Comparison of ENCODE assay signal across 8 cellular contexts in the genomic region with DNA sequence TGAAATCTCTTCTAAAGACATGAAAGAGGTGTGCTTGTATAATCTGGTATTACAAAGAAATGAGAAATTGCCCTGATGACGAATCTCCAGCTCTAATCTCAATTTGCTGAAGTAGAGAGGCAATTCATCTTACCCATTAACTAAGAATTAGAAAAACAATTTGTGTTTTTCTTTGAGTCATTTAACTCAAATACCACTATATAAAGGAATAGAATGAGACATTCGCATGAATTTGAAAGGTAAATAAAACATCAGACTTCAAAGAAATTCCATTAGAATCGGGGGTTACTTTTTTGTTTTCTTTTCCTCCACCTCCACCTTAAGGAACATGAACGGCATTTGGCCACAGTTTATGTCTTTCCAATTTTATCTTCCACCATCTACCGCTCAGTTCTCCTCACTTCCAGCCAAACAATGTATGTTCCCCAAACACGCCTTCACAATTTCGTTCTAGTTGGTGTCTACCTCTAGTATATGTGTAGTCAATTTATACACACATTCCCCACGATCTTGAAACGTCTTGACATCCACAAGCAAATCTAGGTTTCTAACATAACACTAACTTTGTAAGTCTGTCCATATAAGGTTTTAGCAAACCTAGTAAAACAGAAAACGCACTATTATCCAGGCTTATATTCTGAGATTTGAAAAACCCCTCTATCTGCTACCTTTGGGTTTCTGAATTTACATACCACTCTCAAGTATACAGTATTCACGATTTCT. TPM values are rescaled to one million over a fixed set of nuclear protein-coding genes. Genes with fewer than 3 reads are reported as not detected.
DNase-seq lines count a peak whose midpoint lies in the region; ATAC-seq and TF ChIP-seq lines count a peak whose summit lies in the region.

No MANE protein-coding gene starts in this region.

- TF ChIP-seq CTCF in PC-9 (conservative IDR thresholded peaks at IDR 0.05), result no peak
- TF ChIP-seq CTCF in esophagus squamous epithelium (IDR thresholded peaks at IDR 0.05), result no peak

- no peaks in the 10 kb centered on the region for H3K27me3 ChIP-seq in PC-9 (ENCODE audit: insufficient read depth, low read depth)
- no peaks in the 10 kb centered on the region for H3K27me3 ChIP-seq in esophagus squamous epithelium
- no peaks in the 10 kb centered on the region for H3K27me3 ChIP-seq in rectal smooth muscle tissue (ENCODE audit: control insufficient read depth, insufficient read depth, low read length)

- WGBS in esophagus squamous epithelium, 2 donors, result 29 to 37% methylated on average over 11 of the region's 11 CpGs

- no peaks in the 10 kb centered on the region for H3K9me3 ChIP-seq in PC-9 (ENCODE audit: insufficient read depth, low read depth)
- H3K9me3 ChIP-seq in esophagus squamous epithelium, result no peaks in the 10 kb centered on the region

- H4K20me1 ChIP-seq in PC-9 (ENCODE audit: insufficient read depth), result peaks cover 22% of the 10 kb centered on the region

- CTCF ChIA-PET in PC-9 (lab: Charles Lee), result no interaction called here

- DNase-seq in PC-9, result no peak
- no peak for DNase-seq in esophagus squamous epithelium (lab: John Stamatoyannopoulos, UW)
- DNase-seq in NCI-H226, result no peak
- no peak for DNase-seq in SKM-1 treated with dmso at 0.1 percent for 144 hours (lab: John Stamatoyannopoulos, UW; ENCODE audit: unreplicated experiment)

- H3K4me2 ChIP-seq in PC-9, result peak overlapping the region; percentile 89

- H3K4me1 ChIP-seq in PC-9 (replicated peaks; ENCODE audit: insufficient read depth) (peaks cover 47% of the 10 kb centered on the region), esophagus squamous epithelium (peaks cover 3 to 36% (median 16%) of the 10 kb centered on the region in 3 donors), rectal smooth muscle tissue (ENCODE audit: control insufficient read depth, insufficient read depth, low read length) (peaks cover 12% of the 10 kb centered on the region)

- peak overlapping the region; percentile 97 for H2AFZ ChIP-seq in PC-9

- no peak for TF ChIP-seq POLR2A in esophagus squamous epithelium (IDR thresholded peaks at IDR 0.05)

- peak overlapping the region; percentile 92 for H3K4me3 ChIP-seq in GM08714 (ENCODE audit: low read length)
- H3K4me3 ChIP-seq in PC-9, result peak overlapping the region; percentile 74
- H3K4me3 ChIP-seq in esophagus squamous epithelium, result peak overlapping the region; percentile 93 to 98 (median 96)
- H3K4me3 ChIP-seq in rectal smooth muscle tissue (ENCODE audit: low read length), result peak overlapping the region; percentile 66

- no TSS peak for BruUV-seq in PC-9 (replicated peaks; lab: Mats Ljungman, UMichigan)

- H3K27ac ChIP-seq in PC-9, result peak overlapping the region; percentile 83
- H3K27ac ChIP-seq in esophagus squamous epithelium, result peak overlapping the region; percentile 98 to 99 (median 98)
- H3K27ac ChIP-seq in rectal smooth muscle tissue (ENCODE audit: low read depth, low read length), result peak overlapping the region; percentile 98

- no peaks in the 10 kb centered on the region for H3K9me2 ChIP-seq in PC-9 (ENCODE audit: insufficient read depth)

- peaks cover 35% of the 10 kb centered on the region for H3K79me2 ChIP-seq in PC-9 (ENCODE audit: low read depth)

- intact Hi-C loops in PC-9 (cut with micrococcal nuclease; ENCODE audit: unreplicated experiment) (loop anchor here (2.0 kb wide), 1 partner anchor 83 kb away; the partner anchor contains the start of genes METTL4 and NDC80), esophagus squamous epithelium (cut with DNase I) (loop anchor here (2.0 kb wide), 1 partner anchor 83 kb away; the partner anchor contains the start of genes METTL4 and NDC80)

- H3F3A ChIP-seq in PC-9 (ENCODE audit: insufficient read depth, low read depth), result 0 out of 2 replicates have a peak, but pooled peaks cover 11% of the 10 kb centered on the region

- POLR2A ChIA-PET in PC-9 (lab: Charles Lee; ENCODE audit: unreplicated experiment), result interaction anchor here (0.6 kb wide), 1 partner anchor 81 kb away, joined by 3 read pairs; no protein-coding TSS in a partner anchor

- H3K36me3 ChIP-seq in PC-9 (ENCODE audit: low read depth) (no peaks in the 10 kb centered on the region), esophagus squamous epithelium (no peaks in the 10 kb centered on the region), rectal smooth muscle tissue (ENCODE audit: control insufficient read depth, insufficient read depth, low read length) (no peaks in the 10 kb centered on the region)

- ATAC-seq in HG03520 (IDR thresholded peaks at IDR 0.05; ENCODE audit: unreplicated experiment), result no peak
- ATAC-seq in GM19467 (IDR thresholded peaks at IDR 0.05; ENCODE audit: unreplicated experiment), result no peak

- H3K9ac ChIP-seq in rectal smooth muscle tissue (ENCODE audit: low read length), result no peak overlapping the region

RNA-seq across cellular contexts. Expression of gene SMCHD1, which starts 1.3 kb away (rescaled TPM):
- 44.9 and 73.7 TPM in 2 replicates for total RNA-seq in PC-9 (2021)
- 10 to 100 TPM; 32.8 to 69.6 (median 33.8) TPM for total RNA-seq in esophagus squamous epithelium
